ENCODE assay signal across 1 cellular context in genomic region chr10:109282510-109282909, GRCh38.
A peak's percentile ranks its signal among the peaks of the same experiment; 100 is the strongest.
TF ChIP-seq lines count a peak whose summit lies in the region.

No MANE protein-coding gene starts in this region.

TF ChIP-seq in SK-N-SH, 30 proteins besides CTCF, POLR2A, EP300 and RAD21 (continued from another document):
- peak; percentile 91 for TF ChIP-seq TEAD4 (IDR thresholded peaks at IDR 0.05; ENCODE audit: borderline replicate concordance, insufficient read depth)
- no peak for TF ChIP-seq RFX5 (IDR thresholded peaks at IDR 0.05; ENCODE audit: low read length)
- TF ChIP-seq TAF1 (IDR thresholded peaks at IDR 0.05; ENCODE audit: borderline replicate concordance, low read depth, low read length): no peak
- TF ChIP-seq FOSL2 (IDR thresholded peaks at IDR 0.05; ENCODE audit: borderline replicate concordance, low read depth): peak; percentile 64; the same call in 1 of the 2 replicates
- no peak for TF ChIP-seq IRF3 (IDR thresholded peaks at IDR 0.05; ENCODE audit: low read depth, low read length)
- TF ChIP-seq USF1 (IDR thresholded peaks at IDR 0.05; ENCODE audit: borderline replicate concordance, low read depth): no peak
